ENCODE assay signal across 20 cellular contexts in genomic region chr22:35645646-35646045, GRCh38. TPM values are rescaled to one million over a fixed set of nuclear protein-coding genes. Genes with fewer than 3 reads are reported as not detected.
"Had no signal": no experiment of that assay in that cellular context is flagged by ENCODE, and none has a peak within 500 bp of the region (broad histone marks: within the 10 kb centered on the region; RNA-seq: fewer than 3 reads in every experiment).

No MANE protein-coding gene starts in this region.

- H3K36me3 ChIP-seq: colonic mucosa, neural progenitor cell, ovary had no signal

- FAIRE-seq: keratinocyte had no signal

- ATAC-seq: psoas muscle, right cardiac atrium had no signal

- H3K9me3 ChIP-seq: colonic mucosa, ovary, psoas muscle had no signal

- H3K4me3 ChIP-seq: colonic mucosa, neural progenitor cell, ovary, psoas muscle, skin epidermis had no signal

- DNase-seq: activated CD4-positive, alpha-beta T cell treated with anti-CD3 and anti-CD28 coated beads, Interleukin-2, amount 10 ng/mL, durations not matched to agents 7 days and 5 days; activated naive CD8-positive, alpha-beta T cell treated with anti-CD3 and anti-CD28 coated beads, Interleukin-2, amount 10 ng/mL, durations not matched to agents 7 days and 5 days; central memory CD4-positive, alpha-beta T cell; colonic mucosa; foreskin melanocyte; hypothalamus; ovary; psoas muscle; stimulated activated CD4-positive, alpha-beta T cell treated with anti-CD3 and anti-CD28 coated beads, Interleukin-15, amount 100 ng/mL, for 24 hours; stimulated activated CD4-positive, alpha-beta T cell treated with anti-CD3 and anti-CD28 coated beads, Interleukin-2, amount 100 ng/mL, for 48 hours had no signal

- H3K27ac ChIP-seq: colonic mucosa, neural progenitor cell had no signal

- H3K4me3 Mint-ChIP-seq: activated CD4-positive, alpha-beta T cell treated with anti-CD3 and anti-CD28 coated beads, Interleukin-2, amount 10 ng/mL, durations not matched to agents 7 days and 5 days; activated naive CD8-positive, alpha-beta T cell treated with anti-CD3 and anti-CD28 coated beads, Interleukin-2, amount 10 ng/mL, durations not matched to agents 7 days and 5 days; brain; neural progenitor cell; stimulated activated naive CD8-positive, alpha-beta T cell treated with anti-CD3 and anti-CD28 coated beads, Interleukin-15, Interleukin-2, amounts not matched to agents 100 ng/mL and 50 ng/mL, for 24 hours; type B pancreatic cell had no signal

- H2AFZ ChIP-seq: neural progenitor cell had no signal

- H3K27me3 ChIP-seq: colonic mucosa, neural progenitor cell, ovary had no signal

- H3K9me3 Mint-ChIP-seq: activated CD4-positive, alpha-beta T cell treated with anti-CD3 and anti-CD28 coated beads, Interleukin-2, amount 10 ng/mL, durations not matched to agents 7 days and 5 days; activated naive CD8-positive, alpha-beta T cell treated with anti-CD3 and anti-CD28 coated beads, Interleukin-2, amount 10 ng/mL, durations not matched to agents 7 days and 5 days; neural progenitor cell; stimulated activated naive CD8-positive, alpha-beta T cell treated with anti-CD3 and anti-CD28 coated beads, Interleukin-15, Interleukin-2, amounts not matched to agents 100 ng/mL and 50 ng/mL, for 24 hours; type B pancreatic cell had no signal

- H3K4me2 ChIP-seq: neural progenitor cell had no signal

- H3K27ac Mint-ChIP-seq: brain; neural progenitor cell; stimulated activated naive CD8-positive, alpha-beta T cell treated with anti-CD3 and anti-CD28 coated beads, Interleukin-15, Interleukin-2, amounts not matched to agents 100 ng/mL and 50 ng/mL, for 24 hours; type B pancreatic cell had no signal

- H3K27me3 Mint-ChIP-seq: activated CD4-positive, alpha-beta T cell treated with anti-CD3 and anti-CD28 coated beads, Interleukin-2, amount 10 ng/mL, durations not matched to agents 7 days and 5 days; activated naive CD8-positive, alpha-beta T cell treated with anti-CD3 and anti-CD28 coated beads, Interleukin-2, amount 10 ng/mL, durations not matched to agents 7 days and 5 days; stimulated activated naive CD8-positive, alpha-beta T cell treated with anti-CD3 and anti-CD28 coated beads, Interleukin-15, Interleukin-2, amounts not matched to agents 100 ng/mL and 50 ng/mL, for 24 hours; type B pancreatic cell had no signal

- H3K36me3 Mint-ChIP-seq: brain, neural progenitor cell, type B pancreatic cell had no signal

- H3K9ac ChIP-seq: neural progenitor cell had no signal

RNA-seq across cellular contexts. Expression of gene MB, which starts 28.5 kb away (rescaled TPM):
- total RNA-seq: activated naive CD8-positive, alpha-beta T cell treated with anti-CD3 and anti-CD28 coated beads, Interleukin-2, amount 10 ng/mL, durations not matched to agents 7 days and 5 days; epithelial cell of proximal tubule; mononuclear cell; temporal lobe had no signal
- polyA plus RNA-seq: keratinocyte had no signal
